In genomic region chr4:145299380-145300076, GRCh38 we compare ENCODE assay signal across 9 cellular contexts.
DNase-seq lines count a peak whose midpoint lies in the region; ATAC-seq, FAIRE-seq and TF ChIP-seq lines count a peak whose summit lies in the region.
"Had no signal": no experiment of that assay in that cellular context is flagged by ENCODE, and none has a peak within 500 bp of the region (broad histone marks: within the 10 kb centered on the region; RNA-seq: fewer than 3 reads in every experiment).

No MANE protein-coding gene starts in this region.

- H3K4me1 Mint-ChIP-seq in stimulated activated memory B cell treated with anti-CD40 and anti-IgM and Interleukin-4, amounts not matched to agents 10 μg/mL and 1 μg/mL and 100 μg/mL, for 72 hours, result no peaks in the 10 kb centered on the region
- H3K4me1 Mint-ChIP-seq: activated B cell treated with CpG ODN at 0.5 μM for 24 hours had no signal

- H3K36me3 ChIP-seq in gastroesophageal sphincter, result no peaks in the 10 kb centered on the region

- no peaks in the 10 kb centered on the region for H3K27me3 ChIP-seq in gastroesophageal sphincter

- ATAC-seq in HG03139 (IDR thresholded peaks at IDR 0.05; ENCODE audit: unreplicated experiment) (peak; percentile 80), gastroesophageal sphincter (no peak)
- ATAC-seq in stimulated activated memory B cell treated with anti-CD40 and anti-IgM and Interleukin-4, amounts not matched to agents 10 μg/mL and 1 μg/mL and 100 μg/mL, for 72 hours, result peak; percentile 72

- WGBS in gastroesophageal sphincter (ENCODE audit: low coverage in 1 of 2), 2 donors, result 50 to 56% methylated on average over 5 of the region's 5 CpGs

- no peaks in the 10 kb centered on the region for H3K4me1 ChIP-seq in gastroesophageal sphincter

- H3K4me3 Mint-ChIP-seq in stimulated activated memory B cell treated with anti-CD40 and anti-IgM and Interleukin-4, amounts not matched to agents 10 μg/mL and 1 μg/mL and 100 μg/mL, for 72 hours, result no peak overlapping the region
- H3K4me3 Mint-ChIP-seq: activated B cell treated with CpG ODN at 0.5 μM for 24 hours had no signal

- H3K27ac Mint-ChIP-seq in stimulated activated memory B cell treated with anti-CD40 and anti-IgM and Interleukin-4, amounts not matched to agents 10 μg/mL and 1 μg/mL and 100 μg/mL, for 72 hours, result no peak overlapping the region
- H3K27ac Mint-ChIP-seq: activated B cell treated with CpG ODN at 0.5 μM for 24 hours had no signal

- FAIRE-seq in GM19239 (lab: Jason Lieb, UNC), result peak; percentile 21

- no peak overlapping the region for H3K27ac ChIP-seq in gastroesophageal sphincter

- DNase-seq in GM19239 (ENCODE audit: insufficient read length, low spot score) (no peak), fibroblast of pulmonary artery (ENCODE audit: low read depth) (peak; percentile 31), cerebellar nuclear complex (lab: John Stamatoyannopoulos, UW) (no peak), COR-L47 (lab: John Stamatoyannopoulos, UW) (no peak)
- DNase-seq in activated CD4-positive, alpha-beta T cell treated with anti-CD3 and anti-CD28 coated beads for 48 hours, result peak; percentile 90
- DNase-seq: activated B cell treated with CpG ODN at 0.5 μM for 24 hours had no signal

- TF ChIP-seq CTCF in fibroblast of pulmonary artery (IDR thresholded peaks at IDR 0.05; ENCODE audit: low read length, missing control alignments) (no peak), gastroesophageal sphincter (IDR thresholded peaks at IDR 0.05) (no peak)

- H3K27me3 Mint-ChIP-seq in stimulated activated memory B cell treated with anti-CD40 and anti-IgM and Interleukin-4, amounts not matched to agents 10 μg/mL and 1 μg/mL and 100 μg/mL, for 72 hours, result peaks cover 33% of the 10 kb centered on the region

- TF ChIP-seq EP300 in gastroesophageal sphincter (IDR thresholded peaks at IDR 0.05), result no peak

- H3K4me3 ChIP-seq in fibroblast of pulmonary artery (replicated peaks; ENCODE audit: low read depth, low read length) (no peak overlapping the region), gastroesophageal sphincter (no peak overlapping the region)

- no peaks in the 10 kb centered on the region for H3K9me3 ChIP-seq in gastroesophageal sphincter

- no peak for TF ChIP-seq POLR2A in gastroesophageal sphincter (IDR thresholded peaks at IDR 0.05)

- no peaks in the 10 kb centered on the region for H3K36me3 Mint-ChIP-seq in stimulated activated memory B cell treated with anti-CD40 and anti-IgM and Interleukin-4, amounts not matched to agents 10 μg/mL and 1 μg/mL and 100 μg/mL, for 72 hours

- no peaks in the 10 kb centered on the region for H3K9me3 Mint-ChIP-seq in stimulated activated memory B cell treated with anti-CD40 and anti-IgM and Interleukin-4, amounts not matched to agents 10 μg/mL and 1 μg/mL and 100 μg/mL, for 72 hours
- H3K9me3 Mint-ChIP-seq: activated B cell treated with CpG ODN at 0.5 μM for 24 hours had no signal

Comparison
In these comparisons a context has a peak if more than half of its experiments do, and no peak if none do; other contexts are left out.
1. DNase-seq: peak in activated CD4-positive, alpha-beta T cell treated with anti-CD3 and anti-CD28 coated beads for 48 hours (single experiment) and fibroblast of pulmonary artery (single experiment); none in GM19239 (single experiment), cerebellar nuclear complex (0 of 2) and COR-L47 (single experiment).